1 cellular context compared by ENCODE assay signal in genomic region chr3:56689303-56689702, GRCh38.
TF ChIP-seq lines count a peak whose summit lies in the region.

No MANE protein-coding gene starts in this region.

TF ChIP-seq in HepG2, 621 proteins besides CTCF, POLR2A, EP300 and RAD21:
- TF ChIP-seq MAF1 (CRISPR knock-in tag; IDR thresholded peaks at IDR 0.05; ENCODE audit: borderline replicate concordance): no peak
- TF ChIP-seq HNF4A (CRISPR knock-in tag; IDR thresholded peaks at IDR 0.05): 0 out of 2 replicates have a peak, but pooled peaks have one; percentile 6
- no peak for TF ChIP-seq TCF7 (IDR thresholded peaks at IDR 0.05; ENCODE audit: low read depth)
- TF ChIP-seq SIX4 (CRISPR knock-in tag; IDR thresholded peaks at IDR 0.05): no peak
- TF ChIP-seq SNAPC2 (CRISPR knock-in tag; IDR thresholded peaks at IDR 0.05): no peak
